Comparison of ENCODE assay signal across 1 cellular context in the genomic region with DNA sequence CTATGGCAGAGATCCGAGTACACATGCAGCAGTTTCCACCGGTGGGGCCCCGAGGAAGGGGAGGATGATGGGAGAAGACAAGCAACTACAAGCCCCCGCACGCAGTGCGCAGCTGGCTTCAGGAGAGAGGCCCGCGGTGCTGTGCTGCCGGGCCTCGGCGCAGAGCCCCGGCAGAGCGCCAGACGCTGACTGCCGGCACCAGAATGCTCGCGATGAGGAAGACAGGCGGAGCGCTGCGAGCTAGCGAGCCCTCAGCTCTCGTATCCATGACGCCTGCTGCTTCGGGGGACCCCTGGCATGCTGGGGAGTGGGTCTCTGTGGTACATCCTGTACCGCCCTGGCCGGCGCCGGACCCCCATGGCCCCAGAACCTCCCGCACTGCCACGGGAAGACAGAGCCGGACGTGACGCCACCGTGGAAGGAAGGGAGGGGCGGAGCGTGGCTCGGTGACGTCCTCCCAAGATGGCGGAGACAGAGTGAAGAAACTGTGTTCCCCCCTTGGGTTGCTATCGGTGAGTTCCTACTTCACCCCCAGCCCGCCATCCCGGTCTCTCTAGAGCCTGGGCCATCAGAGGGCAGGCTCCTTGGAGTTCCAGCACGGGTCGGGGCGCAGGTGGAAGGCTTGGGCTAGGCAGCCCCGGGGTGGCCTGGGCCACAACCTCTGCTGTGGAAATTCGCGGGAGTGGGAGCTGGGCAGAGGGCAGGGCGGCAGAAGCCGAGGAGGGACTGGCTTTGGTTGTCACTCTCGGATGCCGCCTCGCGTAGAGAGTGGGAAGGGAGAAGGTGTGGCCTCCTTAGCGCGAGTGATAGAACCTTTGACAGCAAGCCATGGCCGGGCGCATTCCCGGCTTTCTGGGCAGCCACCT.
TF ChIP-seq lines count a peak whose summit lies in the region.

TSS of gene MYNN (plus strand) at position 446 of the 866 bp plus-strand sequence. CDS start 900 bp downstream, outside the sequence.

TF ChIP-seq in HepG2, 621 proteins besides CTCF, POLR2A, EP300 and RAD21 (continued from another document and continues in another):
- TF ChIP-seq, protein P1, sequence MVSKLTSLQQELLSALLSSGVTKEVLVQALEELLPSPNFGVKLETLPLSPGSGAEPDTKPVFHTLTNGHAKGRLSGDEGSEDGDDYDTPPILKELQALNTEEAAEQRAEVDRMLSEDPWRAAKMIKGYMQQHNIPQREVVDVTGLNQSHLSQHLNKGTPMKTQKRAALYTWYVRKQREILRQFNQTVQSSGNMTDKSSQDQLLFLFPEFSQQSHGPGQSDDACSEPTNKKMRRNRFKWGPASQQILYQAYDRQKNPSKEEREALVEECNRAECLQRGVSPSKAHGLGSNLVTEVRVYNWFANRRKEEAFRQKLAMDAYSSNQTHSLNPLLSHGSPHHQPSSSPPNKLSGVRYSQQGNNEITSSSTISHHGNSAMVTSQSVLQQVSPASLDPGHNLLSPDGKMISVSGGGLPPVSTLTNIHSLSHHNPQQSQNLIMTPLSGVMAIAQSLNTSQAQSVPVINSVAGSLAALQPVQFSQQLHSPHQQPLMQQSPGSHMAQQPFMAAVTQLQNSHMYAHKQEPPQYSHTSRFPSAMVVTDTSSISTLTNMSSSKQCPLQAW (CRISPR knock-in tag; IDR thresholded peaks at IDR 0.05) = peak; percentile 20; the same call in 1 of the 2 replicates
- TF ChIP-seq ZNF430 (CRISPR knock-in tag; IDR thresholded peaks at IDR 0.05) = peak; percentile 86; the same call in 1 of the 2 replicates
- TF ChIP-seq KAT7 (CRISPR knock-in tag; IDR thresholded peaks at IDR 0.05; ENCODE audit: borderline replicate concordance) = peak; percentile 76
- TF ChIP-seq, protein P2, sequence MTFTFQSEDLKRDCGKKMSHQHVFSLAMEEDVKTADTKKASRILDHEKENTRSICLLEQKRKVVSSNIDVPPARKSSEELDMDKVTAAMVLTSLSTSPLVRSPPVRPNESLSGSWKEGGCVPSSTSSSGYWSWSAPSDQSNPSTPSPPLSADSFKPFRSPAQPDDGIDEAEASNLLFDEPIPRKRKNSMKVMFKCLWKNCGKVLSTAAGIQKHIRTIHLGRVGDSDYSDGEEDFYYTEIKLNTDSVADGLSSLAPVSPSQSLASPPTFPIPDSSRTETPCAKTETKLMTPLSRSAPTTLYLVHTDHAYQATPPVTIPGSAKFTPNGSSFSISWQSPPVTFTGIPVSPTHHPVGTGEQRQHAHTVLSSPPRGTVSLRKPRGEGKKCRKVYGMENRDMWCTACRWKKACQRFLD (CRISPR knock-in tag; IDR thresholded peaks at IDR 0.05; ENCODE audit: borderline replicate concordance) = peak; percentile 83; the same call in 1 of the 2 replicates
- no peak for TF ChIP-seq CENPX (CRISPR knock-in tag; IDR thresholded peaks at IDR 0.05)
- TF ChIP-seq ZSCAN21 (CRISPR knock-in tag; IDR thresholded peaks at IDR 0.05; ENCODE audit: borderline replicate concordance) = peak; percentile 82
- peak; percentile 74 for TF ChIP-seq GATAD2A (CRISPR knock-in tag; IDR thresholded peaks at IDR 0.05)
- TF ChIP-seq, protein P3, sequence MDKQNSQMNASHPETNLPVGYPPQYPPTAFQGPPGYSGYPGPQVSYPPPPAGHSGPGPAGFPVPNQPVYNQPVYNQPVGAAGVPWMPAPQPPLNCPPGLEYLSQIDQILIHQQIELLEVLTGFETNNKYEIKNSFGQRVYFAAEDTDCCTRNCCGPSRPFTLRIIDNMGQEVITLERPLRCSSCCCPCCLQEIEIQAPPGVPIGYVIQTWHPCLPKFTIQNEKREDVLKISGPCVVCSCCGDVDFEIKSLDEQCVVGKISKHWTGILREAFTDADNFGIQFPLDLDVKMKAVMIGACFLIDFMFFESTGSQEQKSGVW (CRISPR knock-in tag; IDR thresholded peaks at IDR 0.05; ENCODE audit: borderline replicate concordance) = no peak
- TF ChIP-seq TMF1 (CRISPR knock-in tag; IDR thresholded peaks at IDR 0.05; ENCODE audit: low read depth) = no peak
- peak; percentile 74; the same call in 1 of the 2 replicates for TF ChIP-seq ZNF543 (CRISPR knock-in tag; IDR thresholded peaks at IDR 0.05)
- peak; percentile 94 for TF ChIP-seq ZNF343 (CRISPR knock-in tag; IDR thresholded peaks at IDR 0.05)
- TF ChIP-seq ZNF850 (CRISPR knock-in tag; conservative IDR thresholded peaks at IDR 0.05) = peak; percentile 73; the same call in 1 of the 2 replicates
- no peak for TF ChIP-seq FOXP1 (IDR thresholded peaks at IDR 0.05)
- no peak for TF ChIP-seq FOXP1 (CRISPR knock-in tag; IDR thresholded peaks at IDR 0.05)
- TF ChIP-seq, protein P4, sequence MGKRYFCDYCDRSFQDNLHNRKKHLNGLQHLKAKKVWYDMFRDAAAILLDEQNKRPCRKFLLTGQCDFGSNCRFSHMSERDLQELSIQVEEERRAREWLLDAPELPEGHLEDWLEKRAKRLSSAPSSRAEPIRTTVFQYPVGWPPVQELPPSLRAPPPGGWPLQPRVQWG (CRISPR knock-in tag; IDR thresholded peaks at IDR 0.05; ENCODE audit: borderline replicate concordance, low read depth) = no peak
- TF ChIP-seq NR2F1 (CRISPR knock-in tag; IDR thresholded peaks at IDR 0.05) = no peak; a peak in 1 of 4 replicates
- TF ChIP-seq ARID4A (CRISPR knock-in tag; IDR thresholded peaks at IDR 0.05; ENCODE audit: borderline replicate concordance) = peak; percentile 93
- TF ChIP-seq ZNF329 (CRISPR knock-in tag; IDR thresholded peaks at IDR 0.05; ENCODE audit: low read depth) = no peak
- TF ChIP-seq HDAC1 (CRISPR knock-in tag; IDR thresholded peaks at IDR 0.05) = peak; percentile 89
- TF ChIP-seq FOXO4 (CRISPR knock-in tag; conservative IDR thresholded peaks at IDR 0.05) = no peak
- TF ChIP-seq, protein P5, sequence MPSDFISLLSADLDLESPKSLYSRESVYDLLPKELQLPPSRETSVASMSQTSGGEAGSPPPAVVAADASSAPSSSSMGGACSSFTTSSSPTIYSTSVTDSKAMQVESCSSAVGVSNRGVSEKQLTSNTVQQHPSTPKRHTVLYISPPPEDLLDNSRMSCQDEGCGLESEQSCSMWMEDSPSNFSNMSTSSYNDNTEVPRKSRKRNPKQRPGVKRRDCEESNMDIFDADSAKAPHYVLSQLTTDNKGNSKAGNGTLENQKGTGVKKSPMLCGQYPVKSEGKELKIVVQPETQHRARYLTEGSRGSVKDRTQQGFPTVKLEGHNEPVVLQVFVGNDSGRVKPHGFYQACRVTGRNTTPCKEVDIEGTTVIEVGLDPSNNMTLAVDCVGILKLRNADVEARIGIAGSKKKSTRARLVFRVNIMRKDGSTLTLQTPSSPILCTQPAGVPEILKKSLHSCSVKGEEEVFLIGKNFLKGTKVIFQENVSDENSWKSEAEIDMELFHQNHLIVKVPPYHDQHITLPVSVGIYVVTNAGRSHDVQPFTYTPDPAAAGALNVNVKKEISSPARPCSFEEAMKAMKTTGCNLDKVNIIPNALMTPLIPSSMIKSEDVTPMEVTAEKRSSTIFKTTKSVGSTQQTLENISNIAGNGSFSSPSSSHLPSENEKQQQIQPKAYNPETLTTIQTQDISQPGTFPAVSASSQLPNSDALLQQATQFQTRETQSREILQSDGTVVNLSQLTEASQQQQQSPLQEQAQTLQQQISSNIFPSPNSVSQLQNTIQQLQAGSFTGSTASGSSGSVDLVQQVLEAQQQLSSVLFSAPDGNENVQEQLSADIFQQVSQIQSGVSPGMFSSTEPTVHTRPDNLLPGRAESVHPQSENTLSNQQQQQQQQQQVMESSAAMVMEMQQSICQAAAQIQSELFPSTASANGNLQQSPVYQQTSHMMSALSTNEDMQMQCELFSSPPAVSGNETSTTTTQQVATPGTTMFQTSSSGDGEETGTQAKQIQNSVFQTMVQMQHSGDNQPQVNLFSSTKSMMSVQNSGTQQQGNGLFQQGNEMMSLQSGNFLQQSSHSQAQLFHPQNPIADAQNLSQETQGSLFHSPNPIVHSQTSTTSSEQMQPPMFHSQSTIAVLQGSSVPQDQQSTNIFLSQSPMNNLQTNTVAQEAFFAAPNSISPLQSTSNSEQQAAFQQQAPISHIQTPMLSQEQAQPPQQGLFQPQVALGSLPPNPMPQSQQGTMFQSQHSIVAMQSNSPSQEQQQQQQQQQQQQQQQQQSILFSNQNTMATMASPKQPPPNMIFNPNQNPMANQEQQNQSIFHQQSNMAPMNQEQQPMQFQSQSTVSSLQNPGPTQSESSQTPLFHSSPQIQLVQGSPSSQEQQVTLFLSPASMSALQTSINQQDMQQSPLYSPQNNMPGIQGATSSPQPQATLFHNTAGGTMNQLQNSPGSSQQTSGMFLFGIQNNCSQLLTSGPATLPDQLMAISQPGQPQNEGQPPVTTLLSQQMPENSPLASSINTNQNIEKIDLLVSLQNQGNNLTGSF (CRISPR knock-in tag; IDR thresholded peaks at IDR 0.05) = peak; percentile 59; the same call in 1 of the 2 replicates
- TF ChIP-seq, protein P6, sequence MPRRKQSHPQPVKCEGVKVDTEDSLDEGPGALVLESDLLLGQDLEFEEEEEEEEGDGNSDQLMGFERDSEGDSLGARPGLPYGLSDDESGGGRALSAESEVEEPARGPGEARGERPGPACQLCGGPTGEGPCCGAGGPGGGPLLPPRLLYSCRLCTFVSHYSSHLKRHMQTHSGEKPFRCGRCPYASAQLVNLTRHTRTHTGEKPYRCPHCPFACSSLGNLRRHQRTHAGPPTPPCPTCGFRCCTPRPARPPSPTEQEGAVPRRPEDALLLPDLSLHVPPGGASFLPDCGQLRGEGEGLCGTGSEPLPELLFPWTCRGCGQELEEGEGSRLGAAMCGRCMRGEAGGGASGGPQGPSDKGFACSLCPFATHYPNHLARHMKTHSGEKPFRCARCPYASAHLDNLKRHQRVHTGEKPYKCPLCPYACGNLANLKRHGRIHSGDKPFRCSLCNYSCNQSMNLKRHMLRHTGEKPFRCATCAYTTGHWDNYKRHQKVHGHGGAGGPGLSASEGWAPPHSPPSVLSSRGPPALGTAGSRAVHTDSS (CRISPR knock-in tag; conservative IDR thresholded peaks at IDR 0.05) = peak; percentile 90; the same call in 1 of the 2 replicates
- TF ChIP-seq, protein P7, sequence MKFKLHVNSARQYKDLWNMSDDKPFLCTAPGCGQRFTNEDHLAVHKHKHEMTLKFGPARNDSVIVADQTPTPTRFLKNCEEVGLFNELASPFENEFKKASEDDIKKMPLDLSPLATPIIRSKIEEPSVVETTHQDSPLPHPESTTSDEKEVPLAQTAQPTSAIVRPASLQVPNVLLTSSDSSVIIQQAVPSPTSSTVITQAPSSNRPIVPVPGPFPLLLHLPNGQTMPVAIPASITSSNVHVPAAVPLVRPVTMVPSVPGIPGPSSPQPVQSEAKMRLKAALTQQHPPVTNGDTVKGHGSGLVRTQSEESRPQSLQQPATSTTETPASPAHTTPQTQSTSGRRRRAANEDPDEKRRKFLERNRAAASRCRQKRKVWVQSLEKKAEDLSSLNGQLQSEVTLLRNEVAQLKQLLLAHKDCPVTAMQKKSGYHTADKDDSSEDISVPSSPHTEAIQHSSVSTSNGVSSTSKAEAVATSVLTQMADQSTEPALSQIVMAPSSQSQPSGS (CRISPR knock-in tag; IDR thresholded peaks at IDR 0.05) = peak; percentile 71; the same call in 1 of the 2 replicates
- TF ChIP-seq KLF13 (CRISPR knock-in tag; IDR thresholded peaks at IDR 0.05) = no peak
- TF ChIP-seq MED8 (CRISPR knock-in tag; IDR thresholded peaks at IDR 0.05; ENCODE audit: insufficient replicate concordance) = peak; percentile 75
- TF ChIP-seq ZNF614 (CRISPR knock-in tag; IDR thresholded peaks at IDR 0.05; ENCODE audit: borderline replicate concordance) = peak; percentile 68; the same call in 1 of the 2 replicates
- no peak; the same call in 1 of the 2 replicates for TF ChIP-seq MEIS1 (CRISPR knock-in tag; IDR thresholded peaks at IDR 0.05; ENCODE audit: borderline replicate concordance)
- TF ChIP-seq HNRNPUL1 (IDR thresholded peaks at IDR 0.05; ENCODE audit: low read depth, low read length) = no peak
- TF ChIP-seq FOXK2 (IDR thresholded peaks at IDR 0.05) = no peak
- no peak for TF ChIP-seq ZNF460 (CRISPR knock-in tag; IDR thresholded peaks at IDR 0.05; ENCODE audit: borderline replicate concordance)
- no peak for TF ChIP-seq RFX3 (CRISPR knock-in tag; IDR thresholded peaks at IDR 0.05)
- TF ChIP-seq MTERF4 (CRISPR knock-in tag; IDR thresholded peaks at IDR 0.05) = peak; percentile 90; the same call in 1 of the 2 replicates
